28 cellular contexts compared by ENCODE assay signal in the genomic region with DNA sequence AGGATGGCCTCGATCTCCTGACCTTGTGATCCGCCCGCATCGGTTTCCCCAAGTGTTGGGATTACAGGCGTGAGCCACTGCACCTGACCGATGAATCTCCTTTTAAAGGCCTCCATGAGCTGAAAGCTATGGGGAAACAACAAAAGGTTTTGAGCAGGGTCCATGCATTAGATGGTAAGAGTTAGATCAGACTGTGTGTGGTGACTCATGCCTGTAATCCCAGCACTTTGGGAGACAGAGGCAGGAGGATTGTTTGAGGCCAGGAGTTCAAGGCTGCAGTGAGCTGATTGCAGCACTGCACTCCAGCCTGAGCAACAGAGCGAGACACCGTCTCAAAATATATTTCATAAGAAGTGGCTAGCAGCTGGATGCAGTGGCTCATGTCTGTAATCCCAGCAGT.
"Had no signal": no experiment of that assay in that cellular context is flagged by ENCODE, and none has a peak within 500 bp of the region (broad histone marks: within the 10 kb centered on the region; RNA-seq: fewer than 3 reads in every experiment).

No MANE protein-coding gene starts in this region.

- H3K9me3 Mint-ChIP-seq: dendritic cell treated with granulocyte-macrophage colony-stimulating factor and Interleukin-4, amounts not matched to agents 40 ng/mL and 50 ng/mL, for 4 days; effector memory CD8-positive, alpha-beta T cell; endodermal cell had no signal

- H3K36me3 ChIP-seq: colonic mucosa, esophagus squamous epithelium, gastrocnemius medialis, gastroesophageal sphincter, heart left ventricle, heart right ventricle had no signal

- H3K27ac ChIP-seq: colonic mucosa, coronary artery, epithelial cell of prostate, esophagus squamous epithelium, foreskin keratinocyte, gastrocnemius medialis, gastroesophageal sphincter, heart left ventricle, heart right ventricle had no signal

- H3K4me1 ChIP-seq: colonic mucosa, esophagus squamous epithelium, foreskin keratinocyte, gastrocnemius medialis, gastroesophageal sphincter had no signal

- FAIRE-seq: colon, endometrium, endothelial cell of umbilical vein, frontal cortex had no signal

- ATAC-seq: effector memory CD8-positive, alpha-beta T cell; esophagus mucosa; foreskin keratinocyte; gastrocnemius medialis; gastroesophageal sphincter; heart left ventricle; heart right ventricle had no signal

- H3K27me3 Mint-ChIP-seq: dendritic cell treated with granulocyte-macrophage colony-stimulating factor and Interleukin-4, amounts not matched to agents 40 ng/mL and 50 ng/mL, for 4 days; effector memory CD8-positive, alpha-beta T cell had no signal

- H3K4me3 Mint-ChIP-seq: dendritic cell treated with granulocyte-macrophage colony-stimulating factor and Interleukin-4, amounts not matched to agents 40 ng/mL and 50 ng/mL, for 4 days; effector memory CD8-positive, alpha-beta T cell; endodermal cell had no signal

- H3K27me3 ChIP-seq: colonic mucosa, dorsolateral prefrontal cortex, gastrocnemius medialis had no signal

- H3K27ac Mint-ChIP-seq: dendritic cell treated with granulocyte-macrophage colony-stimulating factor and Interleukin-4, amounts not matched to agents 40 ng/mL and 50 ng/mL, for 4 days; effector memory CD8-positive, alpha-beta T cell; endodermal cell had no signal

- DNase-seq: colonic mucosa; cortex of kidney; dermis blood vessel endothelial cell; dorsolateral prefrontal cortex; effector CD4-positive, alpha-beta T cell; effector CD8-positive, alpha-beta T cell; effector memory CD4-positive, alpha-beta T cell; effector memory CD8-positive, alpha-beta T cell; endodermal cell; erythroblast; esophagus squamous epithelium; foreskin fibroblast; foreskin keratinocyte; foreskin melanocyte; gastrocnemius medialis; glutamatergic neuron; head of caudate nucleus; heart left ventricle; heart right ventricle had no signal

- H3K4me1 Mint-ChIP-seq: endodermal cell had no signal

- H3K4me3 ChIP-seq: colonic mucosa, coronary artery, dorsolateral prefrontal cortex, esophagus squamous epithelium, gastrocnemius medialis, gastroesophageal sphincter, heart left ventricle, heart right ventricle had no signal

- H3K9me3 ChIP-seq: colonic mucosa, esophagus squamous epithelium, gastrocnemius medialis, gastroesophageal sphincter, heart left ventricle, heart right ventricle had no signal
